Comparison of ENCODE assay signal across 25 cellular contexts in genomic region chrX:134249231-134249630, GRCh38. TPM values are rescaled to one million over a fixed set of nuclear protein-coding genes. Genes with fewer than 3 reads are reported as not detected.
"Had no signal": no experiment of that assay in that cellular context is flagged by ENCODE, and none has a peak within 500 bp of the region (broad histone marks: within the 10 kb centered on the region; RNA-seq: fewer than 3 reads in every experiment).

No MANE protein-coding gene starts in this region.

- H3K27me3 ChIP-seq: hepatocyte, neural progenitor cell, neutrophil, right atrium auricular region, right lobe of liver, suprapubic skin, tibial artery, uterus had no signal

- H3K9me3 Mint-ChIP-seq: memory B cell; neural progenitor cell; stimulated activated naive CD8-positive, alpha-beta T cell treated with anti-CD3 and anti-CD28 coated beads, Interleukin-15, Interleukin-2, amounts not matched to agents 100 ng/mL and 50 ng/mL, for 24 hours had no signal

- H3K9ac ChIP-seq: neural progenitor cell, parathyroid adenoma had no signal

- H3K36me3 ChIP-seq: heart right ventricle, left ventricle myocardium inferior, neutrophil, right atrium auricular region, right lobe of liver, suprapubic skin, thoracic aorta, tibial artery, uterus had no signal

- H3K27ac ChIP-seq: heart right ventricle, hepatocyte, left ventricle myocardium inferior, neural progenitor cell, neutrophil, parathyroid adenoma, psoas muscle, right atrium auricular region, right lobe of liver, suprapubic skin, thoracic aorta, tibial artery, uterus had no signal

- H3K4me1 ChIP-seq: heart right ventricle, left ventricle myocardium inferior, parathyroid adenoma, psoas muscle, right atrium auricular region, right lobe of liver, suprapubic skin, tibial artery, uterus had no signal

- H3K4me3 Mint-ChIP-seq: memory B cell; naive thymus-derived CD8-positive, alpha-beta T cell; nephron progenitor cell; neural progenitor cell; stimulated activated naive CD8-positive, alpha-beta T cell treated with anti-CD3 and anti-CD28 coated beads, Interleukin-15, Interleukin-2, amounts not matched to agents 100 ng/mL and 50 ng/mL, for 24 hours; type B pancreatic cell had no signal

- DNase-seq: heart right ventricle; islet precursor cell; left ventricle myocardium inferior; naive thymus-derived CD8-positive, alpha-beta T cell; nephron progenitor cell; occipital lobe; psoas muscle; right lobe of liver; stimulated activated CD4-positive, alpha-beta T cell treated with anti-CD3 and anti-CD28 coated beads, Interleukin-1b, Interleukin-23, amount 100 ng/mL, for 48 hours; stimulated activated CD4-positive, alpha-beta T cell treated with anti-CD3 and anti-CD28 coated beads, Interleukin-2, amount 100 ng/mL, for 48 hours; stimulated activated naive CD4-positive, alpha-beta T cell; tibial artery; uterus had no signal

- ATAC-seq: heart right ventricle; naive thymus-derived CD8-positive, alpha-beta T cell; psoas muscle; right lobe of liver had no signal

- H3K36me3 Mint-ChIP-seq: memory B cell; naive thymus-derived CD8-positive, alpha-beta T cell; type B pancreatic cell had no signal

- H3K9me3 ChIP-seq: heart right ventricle, left ventricle myocardium inferior, neutrophil, psoas muscle, right atrium auricular region, right lobe of liver, suprapubic skin, thoracic aorta, tibial artery, uterus had no signal

- H3K4me2 ChIP-seq: hepatocyte, neural progenitor cell, smooth muscle cell had no signal

- H2AFZ ChIP-seq: hepatocyte, neural progenitor cell, parathyroid adenoma had no signal

- H3K27ac Mint-ChIP-seq: memory B cell; naive thymus-derived CD8-positive, alpha-beta T cell; stimulated activated naive CD8-positive, alpha-beta T cell treated with anti-CD3 and anti-CD28 coated beads, Interleukin-15, Interleukin-2, amounts not matched to agents 100 ng/mL and 50 ng/mL, for 24 hours; type B pancreatic cell had no signal

- H3K4me3 ChIP-seq: heart right ventricle, hepatocyte, left ventricle myocardium inferior, neural progenitor cell, psoas muscle, right atrium auricular region, right lobe of liver, smooth muscle cell, suprapubic skin, thoracic aorta, tibial artery, uterus had no signal

- H3K27me3 Mint-ChIP-seq: type B pancreatic cell had no signal

RNA-seq across cellular contexts. Expression of gene CCDC160, which starts 12.2 kb away (rescaled TPM):
- total RNA-seq: heart right ventricle; left ventricle myocardium inferior; lung microvascular endothelial cell; naive thymus-derived CD8-positive, alpha-beta T cell; right atrium auricular region; right lobe of liver had no signal
- polyA plus RNA-seq: heart right ventricle; naive thymus-derived CD8-positive, alpha-beta T cell had no signal
